In the genomic region with DNA sequence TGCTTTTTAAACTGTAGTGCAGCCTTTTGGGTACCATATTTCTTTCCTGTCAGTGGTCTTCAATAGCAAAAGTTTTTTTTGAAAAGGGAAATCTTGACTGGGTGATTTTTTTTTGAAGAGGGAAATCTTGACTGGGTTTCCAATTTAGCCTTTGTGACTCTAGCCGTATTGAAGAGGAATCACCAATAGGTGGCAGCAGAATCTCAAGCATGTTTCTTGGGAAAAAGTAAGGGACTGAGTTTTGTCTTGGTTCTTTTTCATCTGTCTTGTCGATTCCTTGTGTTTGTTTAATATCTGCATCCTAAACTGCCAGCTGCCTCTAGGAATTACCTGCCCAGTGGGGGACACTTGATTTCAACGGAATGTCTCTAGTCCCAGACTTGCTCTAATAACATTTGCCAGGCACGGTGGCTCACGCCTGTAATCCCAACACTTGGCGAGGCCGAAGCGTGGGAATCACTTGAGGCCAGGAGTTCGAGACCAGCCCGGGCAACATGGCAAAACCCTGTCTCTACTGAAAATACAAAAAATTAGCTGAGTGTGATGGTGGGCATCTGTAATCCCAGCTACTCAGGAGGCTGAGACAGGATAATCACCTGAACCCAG, we compare ENCODE assay signal across 7 cellular contexts.
DNase-seq lines count a peak whose midpoint lies in the region; ATAC-seq and TF ChIP-seq lines count a peak whose summit lies in the region.

No MANE protein-coding gene starts in this region.

- no peak overlapping the region for H3K4me3 ChIP-seq in PC-9

- H3K4me1 ChIP-seq in PC-9 (replicated peaks; ENCODE audit: insufficient read depth), result no peaks in the 10 kb centered on the region

- TF ChIP-seq CTCF in PC-9 (conservative IDR thresholded peaks at IDR 0.05) (peak; percentile 73), nephron progenitor cell (IDR thresholded peaks at IDR 0.05) (peak; percentile 66)

- no peaks in the 10 kb centered on the region for H3K9me3 ChIP-seq in PC-9 (ENCODE audit: insufficient read depth, low read depth)

- H3K4me1 Mint-ChIP-seq in nephron progenitor cell, result peaks cover 54% of the 10 kb centered on the region

- no peaks in the 10 kb centered on the region for H3K9me3 Mint-ChIP-seq in nephron progenitor cell

- H3K36me3 ChIP-seq in PC-9 (ENCODE audit: low read depth), result no peaks in the 10 kb centered on the region

- H3K79me2 ChIP-seq in PC-9 (ENCODE audit: low read depth), result no peaks in the 10 kb centered on the region

- H3K27ac ChIP-seq in PC-9, result no peak overlapping the region

- peak overlapping the region; percentile 40 for H3K27ac Mint-ChIP-seq in nephron progenitor cell

- intact Hi-C loops in PC-9 (cut with micrococcal nuclease; ENCODE audit: unreplicated experiment), result loop anchor here (1.0 to 2.0 kb wide), 2 partner anchors 42 to 125 kb away; no protein-coding TSS in a partner anchor

- no peaks in the 10 kb centered on the region for H3K9me2 ChIP-seq in PC-9 (ENCODE audit: insufficient read depth)

- no peaks in the 10 kb centered on the region for H3K27me3 ChIP-seq in PC-9 (ENCODE audit: insufficient read depth, low read depth)

- H3F3A ChIP-seq in PC-9 (ENCODE audit: insufficient read depth, low read depth), result no peaks in the 10 kb centered on the region; the same call in 1 of the 2 replicates

- DNase-seq in DMS53 treated with DMSO at 0.1 percent for 48 hours (lab: John Stamatoyannopoulos, UW; ENCODE audit: unreplicated experiment), result peak; percentile 5
- peak; percentile 37 for DNase-seq in HEK293T (ENCODE audit: extremely low spot score)
- DNase-seq in PC-9, result no peak
- peak; percentile 17 for DNase-seq in effector CD4-positive, alpha-beta T cell
- no peak for DNase-seq in nephron progenitor cell
- no peak for DNase-seq in stimulated activated naive CD8-positive, alpha-beta T cell treated with anti-CD3 and anti-CD28 coated beads, Interleukin-15, Interleukin-2, amounts not matched to agents 100 U/mL and 50 U/mL, for 24 hours
- no peak for DNase-seq in effector CD8-positive, alpha-beta T cell (lab: John Stamatoyannopoulos, UW)

- POLR2A ChIA-PET in HEK293T (lab: Yijun Ruan, JAX), result interaction anchor here (1.3 kb wide), 1 partner anchor 42 kb away, joined by 4 read pairs; no protein-coding TSS in a partner anchor
- POLR2A ChIA-PET in PC-9 (lab: Charles Lee; ENCODE audit: unreplicated experiment), result no interaction called here

- BruUV-seq in PC-9 (replicated peaks; lab: Mats Ljungman, UMichigan), result no TSS peak

- no peak overlapping the region for H3K4me2 ChIP-seq in PC-9

- ATAC-seq in stimulated activated naive CD8-positive, alpha-beta T cell treated with anti-CD3 and anti-CD28 coated beads, Interleukin-15, Interleukin-2, amounts not matched to agents 100 U/mL and 50 U/mL, for 24 hours, result no peak

- H3K4me3 Mint-ChIP-seq in nephron progenitor cell, result peak overlapping the region; percentile 2

- no peak overlapping the region for H2AFZ ChIP-seq in PC-9

- no peaks in the 10 kb centered on the region for H3K27me3 Mint-ChIP-seq in nephron progenitor cell (ENCODE audit: low read depth, poor library complexity)

- CTCF ChIA-PET in HEK293T (lab: Yijun Ruan, JAX) (interaction anchor here (0.7 to 2.9 kb wide), 7 partner anchors 13 to 202 kb away, joined by 3 to 24 read pairs (median 8); no protein-coding TSS in a partner anchor), PC-9 (lab: Charles Lee) (interaction anchor here (0.7 to 1.8 kb wide), 2 partner anchors 42 to 449 kb away, joined by 7 to 10 read pairs; no protein-coding TSS in a partner anchor)

- peaks cover 4% of the 10 kb centered on the region; the same call in 1 of the 2 replicates for H4K20me1 ChIP-seq in PC-9 (ENCODE audit: insufficient read depth)

- peaks cover 47% of the 10 kb centered on the region for H3K36me3 Mint-ChIP-seq in nephron progenitor cell (ENCODE audit: low read depth)

TF ChIP-seq in HEK293T, 16 proteins besides CTCF, POLR2A, EP300 and RAD21:
- no peak for TF ChIP-seq BHLHE40 (IDR thresholded peaks at IDR 0.05; ENCODE audit: borderline replicate concordance)
- TF ChIP-seq SP1 (IDR thresholded peaks at IDR 0.05), result no peak
- TF ChIP-seq PKNOX1 (IDR thresholded peaks at IDR 0.05), result no peak
- TF ChIP-seq LEF1 (IDR thresholded peaks at IDR 0.05; ENCODE audit: borderline replicate concordance), result no peak
- TF ChIP-seq FOXK2 (IDR thresholded peaks at IDR 0.05), result no peak
- no peak for TF ChIP-seq ELF4 (IDR thresholded peaks at IDR 0.05)
- no peak for TF ChIP-seq FOXM1 (IDR thresholded peaks at IDR 0.05; ENCODE audit: borderline replicate concordance)
- TF ChIP-seq HDGF (IDR thresholded peaks at IDR 0.05; ENCODE audit: borderline replicate concordance), result no peak
- TF ChIP-seq FOXA1 (IDR thresholded peaks at IDR 0.05), result no peak
- no peak for TF ChIP-seq TARDBP (IDR thresholded peaks at IDR 0.05)
- no peak for TF ChIP-seq L3MBTL2 (conservative IDR thresholded peaks at IDR 0.05)
- TF ChIP-seq SUZ12 (IDR thresholded peaks at IDR 0.05), result no peak
- TF ChIP-seq NFRKB (IDR thresholded peaks at IDR 0.05), result no peak
- TF ChIP-seq CTBP1 (IDR thresholded peaks at IDR 0.05; ENCODE audit: borderline replicate concordance), result no peak
- no peak for TF ChIP-seq ZNF384 (IDR thresholded peaks at IDR 0.05)
TF ChIP-seq in HEK293T: peak in this region for 0.

Comparison
In these comparisons a context has a peak if more than half of its experiments do, and no peak if none do; other contexts are left out.
1. DNase-seq: peak in DMS53 treated with DMSO at 0.1 percent for 48 hours (single experiment), HEK293T (single experiment) and effector CD4-positive, alpha-beta T cell (single experiment); none in PC-9 (0 of 2), nephron progenitor cell (single experiment), stimulated activated naive CD8-positive, alpha-beta T cell treated with anti-CD3 and anti-CD28 coated beads, Interleukin-15, Interleukin-2, amounts not matched to agents 100 U/mL and 50 U/mL, for 24 hours (single experiment) and effector CD8-positive, alpha-beta T cell (single experiment).